1 cellular context compared by ENCODE assay signal in genomic region chr17:7313028-7313889, GRCh38.
TF ChIP-seq lines count a peak whose summit lies in the region.

No MANE protein-coding gene starts in this region.

TF ChIP-seq in A549, 52 proteins besides CTCF, POLR2A, EP300 and RAD21 (continued from another document):
- TF ChIP-seq POLR2AphosphoS2 (conservative IDR thresholded peaks at IDR 0.05; ENCODE audit: low read length) = peak; percentile 89
- TF ChIP-seq NFE2L2 (conservative IDR thresholded peaks at IDR 0.05; ENCODE audit: low read length) = no peak
- peak; percentile 69; the same call in 1 of the 2 replicates for TF ChIP-seq TFCP2L1 (CRISPR knock-in tag; IDR thresholded peaks at IDR 0.05)
